Comparison of ENCODE assay signal across 1 cellular context in the genomic region with DNA sequence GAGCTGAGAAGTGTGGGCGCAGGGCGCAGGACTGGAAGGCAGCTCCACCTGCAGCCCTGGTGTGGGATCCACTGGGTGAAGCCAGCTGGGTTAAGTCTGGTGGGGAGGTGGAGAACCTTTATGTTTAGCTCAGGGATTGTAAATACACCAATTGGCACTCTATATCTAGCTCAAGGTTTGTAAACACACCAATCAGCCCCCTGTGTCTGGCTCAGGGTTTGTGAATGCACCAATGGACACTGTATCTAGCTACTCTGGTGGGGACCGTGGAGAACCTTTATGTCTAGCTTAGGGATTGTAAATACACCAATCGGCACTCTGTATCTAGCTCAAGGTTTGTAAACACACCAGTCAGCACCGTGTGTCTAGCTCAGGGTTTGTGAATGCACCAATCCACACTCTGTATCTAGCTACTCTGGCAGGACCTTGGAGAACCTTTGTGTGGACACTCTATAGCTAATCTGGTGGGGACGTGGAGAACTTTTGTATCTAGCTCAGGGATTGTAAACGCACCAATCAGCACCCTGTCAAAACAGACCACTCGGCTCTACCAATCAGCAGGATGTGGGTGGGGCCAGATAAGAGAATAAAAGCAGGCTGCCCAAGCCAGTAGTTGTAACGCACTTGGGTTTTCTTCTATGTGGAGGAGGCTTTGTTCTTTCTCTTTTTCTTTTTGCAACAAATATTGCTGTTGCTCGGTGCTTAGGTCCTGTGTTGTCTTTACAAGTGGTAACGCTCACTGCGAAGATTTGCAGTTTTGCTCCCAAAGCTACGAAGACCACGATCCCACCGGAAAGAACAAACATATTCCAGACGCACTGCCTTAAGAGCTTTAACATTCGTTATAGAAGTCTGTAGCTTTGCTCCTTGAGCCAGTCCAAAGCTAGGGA.
TF ChIP-seq lines count a peak whose summit lies in the region.
"Not testable (repeated sequence)": the region's sequence is repeated elsewhere in the genome, so short reads cannot be mapped to it uniquely, and the experiment has no call there.

No MANE protein-coding gene starts in this region.

TF ChIP-seq in HepG2, 621 proteins besides CTCF, POLR2A, EP300 and RAD21 (continued from another document and continues in another):
- TF ChIP-seq, protein P1, sequence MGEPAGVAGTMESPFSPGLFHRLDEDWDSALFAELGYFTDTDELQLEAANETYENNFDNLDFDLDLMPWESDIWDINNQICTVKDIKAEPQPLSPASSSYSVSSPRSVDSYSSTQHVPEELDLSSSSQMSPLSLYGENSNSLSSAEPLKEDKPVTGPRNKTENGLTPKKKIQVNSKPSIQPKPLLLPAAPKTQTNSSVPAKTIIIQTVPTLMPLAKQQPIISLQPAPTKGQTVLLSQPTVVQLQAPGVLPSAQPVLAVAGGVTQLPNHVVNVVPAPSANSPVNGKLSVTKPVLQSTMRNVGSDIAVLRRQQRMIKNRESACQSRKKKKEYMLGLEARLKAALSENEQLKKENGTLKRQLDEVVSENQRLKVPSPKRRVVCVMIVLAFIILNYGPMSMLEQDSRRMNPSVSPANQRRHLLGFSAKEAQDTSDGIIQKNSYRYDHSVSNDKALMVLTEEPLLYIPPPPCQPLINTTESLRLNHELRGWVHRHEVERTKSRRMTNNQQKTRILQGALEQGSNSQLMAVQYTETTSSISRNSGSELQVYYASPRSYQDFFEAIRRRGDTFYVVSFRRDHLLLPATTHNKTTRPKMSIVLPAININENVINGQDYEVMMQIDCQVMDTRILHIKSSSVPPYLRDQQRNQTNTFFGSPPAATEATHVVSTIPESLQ (CRISPR knock-in tag; conservative IDR thresholded peaks at IDR 0.05), result 0 out of 2 replicates have a peak, but pooled peaks have one; percentile 52
- TF ChIP-seq NFYC (CRISPR knock-in tag; IDR thresholded peaks at IDR 0.05) (peak; percentile 93), ZNF557 (CRISPR knock-in tag; IDR thresholded peaks at IDR 0.05) (0 out of 2 replicates have a peak, but pooled peaks have one; percentile 33), ZNF816 (CRISPR knock-in tag; IDR thresholded peaks at IDR 0.05; ENCODE audit: borderline replicate concordance) (0 out of 2 replicates have a peak, but pooled peaks have one; percentile 4), BCL6 (CRISPR knock-in tag; IDR thresholded peaks at IDR 0.05) (peak; percentile 44; the same call in 1 of the 2 replicates), ZNF17 (CRISPR knock-in tag; IDR thresholded peaks at IDR 0.05) (0 out of 2 replicates have a peak, but pooled peaks have one; percentile 37), ZNF577 (CRISPR knock-in tag; IDR thresholded peaks at IDR 0.05; ENCODE audit: borderline replicate concordance, low read depth) (peak; percentile 84; the same call in 1 of the 2 replicates), ZNF710 (CRISPR knock-in tag; IDR thresholded peaks at IDR 0.05; ENCODE audit: borderline replicate concordance) (peak; percentile 39; the same call in 1 of the 2 replicates), THAP11 (CRISPR knock-in tag; IDR thresholded peaks at IDR 0.05) (peak; percentile 65), NR2F2 (IDR thresholded peaks at IDR 0.05; ENCODE audit: borderline replicate concordance, low read depth) (peak; percentile 37; the same call in 1 of the 2 replicates), ATF1 (CRISPR knock-in tag; IDR thresholded peaks at IDR 0.05) (peak; percentile 26; the same call in 1 of the 2 replicates), ZNF609 (CRISPR knock-in tag; IDR thresholded peaks at IDR 0.05; ENCODE audit: borderline replicate concordance) (0 out of 2 replicates have a peak, but pooled peaks have one; percentile 34), SP140L (CRISPR knock-in tag; IDR thresholded peaks at IDR 0.05; ENCODE audit: borderline replicate concordance) (peak; percentile 74; the same call in 1 of the 2 replicates), MED8 (CRISPR knock-in tag; IDR thresholded peaks at IDR 0.05; ENCODE audit: insufficient replicate concordance) (peak; percentile 97), KDM3A (CRISPR knock-in tag; IDR thresholded peaks at IDR 0.05; ENCODE audit: low read depth) (0 out of 2 replicates have a peak, but pooled peaks have one; percentile 56), HNF1B (CRISPR knock-in tag; IDR thresholded peaks at IDR 0.05) (0 out of 2 replicates have a peak, but pooled peaks have one; percentile 73), SNAPC5 (CRISPR knock-in tag; IDR thresholded peaks at IDR 0.05; ENCODE audit: borderline replicate concordance) (0 out of 2 replicates have a peak, but pooled peaks have one; percentile 57), NONO (CRISPR knock-in tag; conservative IDR thresholded peaks at IDR 0.05) (peak; percentile 68; the same call in 1 of the 2 replicates), POLR2G (IDR thresholded peaks at IDR 0.05; ENCODE audit: low read depth, low read length) (peak; percentile 96), ZNF614 (CRISPR knock-in tag; IDR thresholded peaks at IDR 0.05; ENCODE audit: borderline replicate concordance) (peak; percentile 49; the same call in 1 of the 2 replicates), RCOR2 (CRISPR knock-in tag; IDR thresholded peaks at IDR 0.05) (peak; percentile 73; the same call in 1 of the 2 replicates), TSC22D2 (CRISPR knock-in tag; IDR thresholded peaks at IDR 0.05; ENCODE audit: borderline replicate concordance) (0 out of 2 replicates have a peak, but pooled peaks have one; percentile 69), SAP130 (CRISPR knock-in tag; IDR thresholded peaks at IDR 0.05; ENCODE audit: low read depth) (peak; percentile 62; the same call in 1 of the 2 replicates), HOXA5 (CRISPR knock-in tag; IDR thresholded peaks at IDR 0.05) (peak; percentile 87), ATF7 (CRISPR knock-in tag; IDR thresholded peaks at IDR 0.05) (peak; percentile 45; the same call in 1 of the 2 replicates), SP1 (CRISPR knock-in tag; IDR thresholded peaks at IDR 0.05) (peak; percentile 91), TAF1 (CRISPR knock-in tag; IDR thresholded peaks at IDR 0.05) (peak; percentile 61)
- TF ChIP-seq, protein P2, sequence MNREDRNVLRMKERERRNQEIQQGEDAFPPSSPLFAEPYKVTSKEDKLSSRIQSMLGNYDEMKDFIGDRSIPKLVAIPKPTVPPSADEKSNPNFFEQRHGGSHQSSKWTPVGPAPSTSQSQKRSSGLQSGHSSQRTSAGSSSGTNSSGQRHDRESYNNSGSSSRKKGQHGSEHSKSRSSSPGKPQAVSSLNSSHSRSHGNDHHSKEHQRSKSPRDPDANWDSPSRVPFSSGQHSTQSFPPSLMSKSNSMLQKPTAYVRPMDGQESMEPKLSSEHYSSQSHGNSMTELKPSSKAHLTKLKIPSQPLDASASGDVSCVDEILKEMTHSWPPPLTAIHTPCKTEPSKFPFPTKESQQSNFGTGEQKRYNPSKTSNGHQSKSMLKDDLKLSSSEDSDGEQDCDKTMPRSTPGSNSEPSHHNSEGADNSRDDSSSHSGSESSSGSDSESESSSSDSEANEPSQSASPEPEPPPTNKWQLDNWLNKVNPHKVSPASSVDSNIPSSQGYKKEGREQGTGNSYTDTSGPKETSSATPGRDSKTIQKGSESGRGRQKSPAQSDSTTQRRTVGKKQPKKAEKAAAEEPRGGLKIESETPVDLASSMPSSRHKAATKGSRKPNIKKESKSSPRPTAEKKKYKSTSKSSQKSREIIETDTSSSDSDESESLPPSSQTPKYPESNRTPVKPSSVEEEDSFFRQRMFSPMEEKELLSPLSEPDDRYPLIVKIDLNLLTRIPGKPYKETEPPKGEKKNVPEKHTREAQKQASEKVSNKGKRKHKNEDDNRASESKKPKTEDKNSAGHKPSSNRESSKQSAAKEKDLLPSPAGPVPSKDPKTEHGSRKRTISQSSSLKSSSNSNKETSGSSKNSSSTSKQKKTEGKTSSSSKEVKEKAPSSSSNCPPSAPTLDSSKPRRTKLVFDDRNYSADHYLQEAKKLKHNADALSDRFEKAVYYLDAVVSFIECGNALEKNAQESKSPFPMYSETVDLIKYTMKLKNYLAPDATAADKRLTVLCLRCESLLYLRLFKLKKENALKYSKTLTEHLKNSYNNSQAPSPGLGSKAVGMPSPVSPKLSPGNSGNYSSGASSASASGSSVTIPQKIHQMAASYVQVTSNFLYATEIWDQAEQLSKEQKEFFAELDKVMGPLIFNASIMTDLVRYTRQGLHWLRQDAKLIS (CRISPR knock-in tag; IDR thresholded peaks at IDR 0.05), result peak; percentile 100
- TF ChIP-seq, protein P3, sequence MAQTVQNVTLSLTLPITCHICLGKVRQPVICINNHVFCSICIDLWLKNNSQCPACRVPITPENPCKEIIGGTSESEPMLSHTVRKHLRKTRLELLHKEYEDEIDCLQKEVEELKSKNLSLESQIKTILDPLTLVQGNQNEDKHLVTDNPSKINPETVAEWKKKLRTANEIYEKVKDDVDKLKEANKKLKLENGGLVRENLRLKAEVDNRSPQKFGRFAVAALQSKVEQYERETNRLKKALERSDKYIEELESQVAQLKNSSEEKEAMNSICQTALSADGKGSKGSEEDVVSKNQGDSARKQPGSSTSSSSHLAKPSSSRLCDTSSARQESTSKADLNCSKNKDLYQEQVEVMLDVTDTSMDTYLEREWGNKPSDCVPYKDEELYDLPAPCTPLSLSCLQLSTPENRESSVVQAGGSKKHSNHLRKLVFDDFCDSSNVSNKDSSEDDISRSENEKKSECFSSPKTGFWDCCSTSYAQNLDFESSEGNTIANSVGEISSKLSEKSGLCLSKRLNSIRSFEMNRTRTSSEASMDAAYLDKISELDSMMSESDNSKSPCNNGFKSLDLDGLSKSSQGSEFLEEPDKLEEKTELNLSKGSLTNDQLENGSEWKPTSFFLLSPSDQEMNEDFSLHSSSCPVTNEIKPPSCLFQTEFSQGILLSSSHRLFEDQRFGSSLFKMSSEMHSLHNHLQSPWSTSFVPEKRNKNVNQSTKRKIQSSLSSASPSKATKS (CRISPR knock-in tag; IDR thresholded peaks at IDR 0.05), result peak; percentile 39; the same call in 1 of the 2 replicates
- TF ChIP-seq, protein P4, sequence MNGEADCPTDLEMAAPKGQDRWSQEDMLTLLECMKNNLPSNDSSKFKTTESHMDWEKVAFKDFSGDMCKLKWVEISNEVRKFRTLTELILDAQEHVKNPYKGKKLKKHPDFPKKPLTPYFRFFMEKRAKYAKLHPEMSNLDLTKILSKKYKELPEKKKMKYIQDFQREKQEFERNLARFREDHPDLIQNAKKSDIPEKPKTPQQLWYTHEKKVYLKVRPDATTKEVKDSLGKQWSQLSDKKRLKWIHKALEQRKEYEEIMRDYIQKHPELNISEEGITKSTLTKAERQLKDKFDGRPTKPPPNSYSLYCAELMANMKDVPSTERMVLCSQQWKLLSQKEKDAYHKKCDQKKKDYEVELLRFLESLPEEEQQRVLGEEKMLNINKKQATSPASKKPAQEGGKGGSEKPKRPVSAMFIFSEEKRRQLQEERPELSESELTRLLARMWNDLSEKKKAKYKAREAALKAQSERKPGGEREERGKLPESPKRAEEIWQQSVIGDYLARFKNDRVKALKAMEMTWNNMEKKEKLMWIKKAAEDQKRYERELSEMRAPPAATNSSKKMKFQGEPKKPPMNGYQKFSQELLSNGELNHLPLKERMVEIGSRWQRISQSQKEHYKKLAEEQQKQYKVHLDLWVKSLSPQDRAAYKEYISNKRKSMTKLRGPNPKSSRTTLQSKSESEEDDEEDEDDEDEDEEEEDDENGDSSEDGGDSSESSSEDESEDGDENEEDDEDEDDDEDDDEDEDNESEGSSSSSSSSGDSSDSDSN (CRISPR knock-in tag; IDR thresholded peaks at IDR 0.05), result peak; percentile 63; the same call in 1 of the 2 replicates
- not testable (repeated sequence) for TF ChIP-seq NONO, ATF7, SP1 (IDR thresholded peaks at IDR 0.05)
